17 cellular contexts compared by ENCODE assay signal in the genomic region with DNA sequence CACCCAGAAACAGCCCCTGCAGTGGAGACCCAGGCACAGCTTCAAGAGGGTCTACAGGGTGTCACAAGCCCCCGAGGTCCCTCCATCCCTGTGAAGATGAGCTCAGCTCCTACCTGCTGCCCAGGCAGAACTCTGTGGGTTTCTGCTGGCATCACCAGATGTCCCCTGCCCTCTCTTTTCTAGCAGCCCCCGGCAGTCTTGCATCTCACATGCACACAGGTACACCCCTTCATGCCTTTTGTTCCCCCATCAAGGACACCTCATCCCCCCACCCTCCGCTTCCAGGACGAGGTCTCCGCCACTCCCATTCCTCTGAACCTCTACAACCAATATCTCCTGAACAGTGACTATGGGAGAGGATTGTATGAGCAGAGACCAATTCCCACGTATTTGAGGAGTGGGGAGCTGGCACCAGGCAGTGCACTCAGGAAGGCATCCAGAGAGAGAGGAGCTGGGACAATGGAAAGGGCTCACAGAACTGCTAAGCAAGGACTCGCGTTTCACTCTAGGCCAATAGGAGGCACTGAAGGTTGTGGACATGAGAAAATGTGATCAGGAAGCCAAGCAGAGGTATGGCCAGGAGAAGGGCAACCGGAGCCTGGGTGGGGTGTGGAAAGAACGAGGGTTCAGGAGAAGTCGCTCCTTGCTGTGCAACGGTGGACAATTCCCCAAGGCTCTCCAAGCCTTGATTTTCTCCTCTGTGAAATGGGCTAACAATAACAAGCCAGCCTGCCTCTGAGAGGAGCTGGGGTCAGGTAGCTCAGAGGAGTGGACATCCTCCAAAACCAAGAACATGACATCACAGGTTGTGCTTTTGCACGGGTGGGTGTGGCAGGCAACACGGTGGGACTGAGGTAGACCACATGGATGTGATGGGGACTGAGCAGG.
DNase-seq lines count a peak whose midpoint lies in the region; ATAC-seq and TF ChIP-seq lines count a peak whose summit lies in the region.
"Had no signal": no experiment of that assay in that cellular context is flagged by ENCODE, and none has a peak within 500 bp of the region (broad histone marks: within the 10 kb centered on the region; RNA-seq: fewer than 3 reads in every experiment).

No MANE protein-coding gene starts in this region.

- peaks cover 11% of the 10 kb centered on the region; the same call in 1 of the 2 replicates for H3F3A ChIP-seq in Loucy (ENCODE audit: low read depth)

- no peak for ATAC-seq in stimulated activated effector memory CD8-positive, alpha-beta T cell treated with anti-CD3 and anti-CD28 coated beads, Interleukin-12 subunit alpha, Interleukin-12 subunit beta, amount 100 ng/mL, for 72 hours
- ATAC-seq in GM19395 (IDR thresholded peaks at IDR 0.05; ENCODE audit: unreplicated experiment) (no peak), gastrocnemius medialis (no peak)

- no peak overlapping the region for H3K4me3 Mint-ChIP-seq in activated naive CD4-positive, alpha-beta T cell treated with anti-CD3 and anti-CD28 coated beads, Interleukin-2, amount 10 ng/mL, durations not matched to agents 7 days and 5 days
- H3K4me3 Mint-ChIP-seq in activated naive CD4-positive, alpha-beta T cell treated with anti-CD3 and anti-CD28 coated beads for 36 hours = no peak overlapping the region
- no peak overlapping the region for H3K4me3 Mint-ChIP-seq in endodermal cell
- no peak overlapping the region for H3K4me3 Mint-ChIP-seq in stimulated activated effector memory CD8-positive, alpha-beta T cell treated with anti-CD3 and anti-CD28 coated beads, Interleukin-12 subunit alpha, Interleukin-12 subunit beta, amount 100 ng/mL, for 72 hours

- CTCF ChIA-PET in activated naive CD4-positive, alpha-beta T cell treated with anti-CD3 and anti-CD28 coated beads, Interleukin-2, amount 10 ng/mL, durations not matched to agents 7 days and 5 days (lab: Charles Lee) = interaction anchor here (1.0 to 1.6 kb wide), 2 partner anchors 108 to 118 kb away, joined by 3 to 5 read pairs; no protein-coding TSS in a partner anchor
- CTCF ChIA-PET in activated naive CD4-positive, alpha-beta T cell treated with anti-CD3 and anti-CD28 coated beads for 36 hours (lab: Charles Lee) = interaction anchor here (1.3 kb wide), 1 partner anchor 47 kb away, joined by 5 read pairs; no protein-coding TSS in a partner anchor

- H3K9me3 Mint-ChIP-seq in activated naive CD4-positive, alpha-beta T cell treated with anti-CD3 and anti-CD28 coated beads, Interleukin-2, amount 10 ng/mL, durations not matched to agents 7 days and 5 days = peaks cover 4% of the 10 kb centered on the region
- peaks cover 4% of the 10 kb centered on the region for H3K9me3 Mint-ChIP-seq in activated naive CD4-positive, alpha-beta T cell treated with anti-CD3 and anti-CD28 coated beads for 36 hours
- peaks cover 4% of the 10 kb centered on the region for H3K9me3 Mint-ChIP-seq in endodermal cell
- no peaks in the 10 kb centered on the region for H3K9me3 Mint-ChIP-seq in stimulated activated effector memory CD8-positive, alpha-beta T cell treated with anti-CD3 and anti-CD28 coated beads, Interleukin-12 subunit alpha, Interleukin-12 subunit beta, amount 100 ng/mL, for 72 hours
- H3K9me3 Mint-ChIP-seq: activated B cell treated with CpG ODN at 0.5 μM for 24 hours had no signal

- peaks cover 41% of the 10 kb centered on the region for H3K4me1 Mint-ChIP-seq in activated naive CD4-positive, alpha-beta T cell treated with anti-CD3 and anti-CD28 coated beads, Interleukin-2, amount 10 ng/mL, durations not matched to agents 7 days and 5 days
- H3K4me1 Mint-ChIP-seq in activated naive CD4-positive, alpha-beta T cell treated with anti-CD3 and anti-CD28 coated beads for 36 hours (ENCODE audit: low read depth) = peaks cover 19% of the 10 kb centered on the region
- H3K4me1 Mint-ChIP-seq in endodermal cell = no peaks in the 10 kb centered on the region
- peaks cover 38% of the 10 kb centered on the region for H3K4me1 Mint-ChIP-seq in stimulated activated effector memory CD8-positive, alpha-beta T cell treated with anti-CD3 and anti-CD28 coated beads, Interleukin-12 subunit alpha, Interleukin-12 subunit beta, amount 100 ng/mL, for 72 hours

- H3K36me3 ChIP-seq in Loucy (ENCODE audit: insufficient read depth, low read length) (no peaks in the 10 kb centered on the region), endodermal cell (ENCODE audit: control insufficient read depth, insufficient read depth, low read length) (no peaks in the 10 kb centered on the region), gastrocnemius medialis (no peaks in the 10 kb centered on the region)
- H3K36me3 ChIP-seq: esophagus squamous epithelium, left ventricle myocardium inferior, transverse colon had no signal

- no peaks in the 10 kb centered on the region for H4K20me1 ChIP-seq in Loucy (ENCODE audit: insufficient read depth, low read length, poor library complexity, severe bottlenecking)

- TF ChIP-seq CTCF in Loucy (conservative IDR thresholded peaks at IDR 0.05; ENCODE audit: low read length) = peak; percentile 43
- TF ChIP-seq CTCF in endodermal cell (conservative IDR thresholded peaks at IDR 0.05) = no peak
- no peak for TF ChIP-seq CTCF in gastrocnemius medialis (IDR thresholded peaks at IDR 0.05 in 4 of 5, conservative IDR thresholded peaks at IDR 0.05 in 1 of 5)

- peak overlapping the region; percentile 64 for H3K4me2 ChIP-seq in Loucy (ENCODE audit: low read depth, low read length, poor library complexity, severe bottlenecking)

- DNase-seq in activated naive CD4-positive, alpha-beta T cell treated with anti-CD3 and anti-CD28 coated beads, Interleukin-2, amount 10 ng/mL, durations not matched to agents 7 days and 5 days = no peak
- DNase-seq in activated naive CD4-positive, alpha-beta T cell treated with anti-CD3 and anti-CD28 coated beads for 36 hours = no peak
- DNase-seq in endodermal cell (no peak), OCI-M2 (lab: John Stamatoyannopoulos, UW; ENCODE audit: unreplicated experiment) (no peak), gastrocnemius medialis (no peak)
- no peak for DNase-seq in stimulated activated effector memory CD8-positive, alpha-beta T cell treated with anti-CD3 and anti-CD28 coated beads, Interleukin-12 subunit alpha, Interleukin-12 subunit beta, amount 100 ng/mL, for 72 hours (ENCODE audit: low spot score in 2 of 2)
- DNase-seq: activated gamma-delta T cell, esophagus squamous epithelium, glutamatergic neuron, left ventricle myocardium inferior, NCI-H1092 treated with DMSO at 0.1 percent for 48 hours, NCI-H524 treated with DMSO at 0.1 percent for 48 hours, SHP77, transverse colon had no signal

- H3K27me3 Mint-ChIP-seq in activated naive CD4-positive, alpha-beta T cell treated with anti-CD3 and anti-CD28 coated beads, Interleukin-2, amount 10 ng/mL, durations not matched to agents 7 days and 5 days = peaks cover 8% of the 10 kb centered on the region
- peaks cover 8% of the 10 kb centered on the region for H3K27me3 Mint-ChIP-seq in activated naive CD4-positive, alpha-beta T cell treated with anti-CD3 and anti-CD28 coated beads for 36 hours (ENCODE audit: low read depth)
- no peaks in the 10 kb centered on the region for H3K27me3 Mint-ChIP-seq in endodermal cell (ENCODE audit: insufficient read depth)
- H3K27me3 Mint-ChIP-seq: activated B cell treated with CpG ODN at 0.5 μM for 24 hours had no signal

- H3K4me1 ChIP-seq in Loucy (ENCODE audit: insufficient read depth, low read length, poor library complexity, severe bottlenecking) (peaks cover 72% of the 10 kb centered on the region), endodermal cell (ENCODE audit: control insufficient read depth, insufficient read depth, low read length) (no peaks in the 10 kb centered on the region), gastrocnemius medialis (no peaks in the 10 kb centered on the region)
- H3K4me1 ChIP-seq: esophagus squamous epithelium had no signal

- no peak overlapping the region for H3K27ac ChIP-seq in endodermal cell (ENCODE audit: low read depth, low read length)
- H3K27ac ChIP-seq in gastrocnemius medialis = no peak overlapping the region
- H3K27ac ChIP-seq: esophagus squamous epithelium, transverse colon had no signal

- H3K36me3 Mint-ChIP-seq in activated naive CD4-positive, alpha-beta T cell treated with anti-CD3 and anti-CD28 coated beads, Interleukin-2, amount 10 ng/mL, durations not matched to agents 7 days and 5 days = peaks cover 7% of the 10 kb centered on the region
- H3K36me3 Mint-ChIP-seq in activated naive CD4-positive, alpha-beta T cell treated with anti-CD3 and anti-CD28 coated beads for 36 hours (ENCODE audit: low read depth) = no peaks in the 10 kb centered on the region
- H3K36me3 Mint-ChIP-seq in endodermal cell (ENCODE audit: low read depth) = no peaks in the 10 kb centered on the region
- no peaks in the 10 kb centered on the region for H3K36me3 Mint-ChIP-seq in stimulated activated effector memory CD8-positive, alpha-beta T cell treated with anti-CD3 and anti-CD28 coated beads, Interleukin-12 subunit alpha, Interleukin-12 subunit beta, amount 100 ng/mL, for 72 hours

- TF ChIP-seq POLR2A in gastrocnemius medialis (IDR thresholded peaks at IDR 0.05) = no peak

- no peak overlapping the region for H2AFZ ChIP-seq in Loucy (ENCODE audit: low read length)

- H3K9ac ChIP-seq in Loucy (ENCODE audit: low read depth, low read length, poor library complexity, severe bottlenecking) (peak overlapping the region; percentile 63), endodermal cell (ENCODE audit: extremely low read depth, low read length, poor library complexity, severe bottlenecking) (no peak overlapping the region)

- H3K27me3 ChIP-seq in Loucy (ENCODE audit: insufficient read depth, low read length, poor library complexity, severe bottlenecking) (no peaks in the 10 kb centered on the region), endodermal cell (ENCODE audit: control insufficient read depth, insufficient read depth, low read length, poor library complexity, severe bottlenecking) (no peaks in the 10 kb centered on the region), gastrocnemius medialis (no peaks in the 10 kb centered on the region)
- H3K27me3 ChIP-seq: esophagus squamous epithelium, transverse colon had no signal

- H3K4me3 ChIP-seq in Loucy (ENCODE audit: low read length, poor library complexity, severe bottlenecking) (peak overlapping the region; percentile 49), endodermal cell (ENCODE audit: low read length) (no peak overlapping the region), gastrocnemius medialis (no peak overlapping the region)
- H3K4me3 ChIP-seq: esophagus squamous epithelium, left ventricle myocardium inferior, transverse colon had no signal

- peak overlapping the region; percentile 53 for H3K27ac Mint-ChIP-seq in activated naive CD4-positive, alpha-beta T cell treated with anti-CD3 and anti-CD28 coated beads, Interleukin-2, amount 10 ng/mL, durations not matched to agents 7 days and 5 days
- H3K27ac Mint-ChIP-seq in activated naive CD4-positive, alpha-beta T cell treated with anti-CD3 and anti-CD28 coated beads for 36 hours = no peak overlapping the region
- H3K27ac Mint-ChIP-seq in endodermal cell = peak overlapping the region; percentile 17
- peak overlapping the region; percentile 23 for H3K27ac Mint-ChIP-seq in stimulated activated effector memory CD8-positive, alpha-beta T cell treated with anti-CD3 and anti-CD28 coated beads, Interleukin-12 subunit alpha, Interleukin-12 subunit beta, amount 100 ng/mL, for 72 hours
- H3K27ac Mint-ChIP-seq: activated B cell treated with CpG ODN at 0.5 μM for 24 hours had no signal

- H3K9me2 ChIP-seq in Loucy (replicated peaks; ENCODE audit: low read depth, low read length) = no peaks in the 10 kb centered on the region

- no peaks in the 10 kb centered on the region; the same call in 1 of the 2 replicates for H3K79me2 ChIP-seq in Loucy (ENCODE audit: insufficient read depth, low read length)

- WGBS in endodermal cell (ENCODE audit: insufficient coverage in 1 of 2, insufficient read length in 1 of 2), 2 experiments = 92 to 94% methylated on average over 7 to 14 of the region's 14 CpGs

- H3K9me3 ChIP-seq in Loucy (ENCODE audit: insufficient read depth, low read depth, low read length) = peaks cover 3% of the 10 kb centered on the region; the same call in 1 of the 2 replicates
- H3K9me3 ChIP-seq in endodermal cell (ENCODE audit: control insufficient read depth, low read length) = no peaks in the 10 kb centered on the region
- no peaks in the 10 kb centered on the region for H3K9me3 ChIP-seq in gastrocnemius medialis
- H3K9me3 ChIP-seq: esophagus squamous epithelium, transverse colon had no signal

- intact Hi-C loops in activated naive CD4-positive, alpha-beta T cell treated with anti-CD3 and anti-CD28 coated beads for 36 hours (cut with micrococcal nuclease) = loop anchor here (2.0 kb wide), 1 partner anchor 22 kb away; no protein-coding TSS in a partner anchor
- intact Hi-C loops in gastrocnemius medialis (cut with DNase I; ENCODE audit: low total_unique reads) = no loop called here

- in situ Hi-C loops in gastrocnemius medialis (cut with MboI; ENCODE audit: low sequenced_read_pairs in 4 of 4) = no loop called here
